ENCODE assay signal across 20 cellular contexts in genomic region chr10:43846968-43847367, GRCh38.
DNase-seq lines count a peak whose midpoint lies in the region; ATAC-seq and TF ChIP-seq lines count a peak whose summit lies in the region.
"Had no signal": no experiment of that assay in that cellular context is flagged by ENCODE, and none has a peak within 500 bp of the region (broad histone marks: within the 10 kb centered on the region; RNA-seq: fewer than 3 reads in every experiment).

No MANE protein-coding gene starts in this region.

- TF ChIP-seq CTCF in CD8-positive, alpha-beta T cell (IDR thresholded peaks at IDR 0.05): no peak
- TF ChIP-seq CTCF in VCaP (conservative IDR thresholded peaks at IDR 0.05) (no peak), gastrocnemius medialis (IDR thresholded peaks at IDR 0.05 in 4 of 5, conservative IDR thresholded peaks at IDR 0.05 in 1 of 5) (no peak)

- no peak overlapping the region for H3K4me3 ChIP-seq in CD8-positive, alpha-beta T cell (ENCODE audit: low read depth, low read length)
- no peak overlapping the region for H3K4me3 ChIP-seq in gastrocnemius medialis
- H3K4me3 ChIP-seq: HAP-1, lung had no signal

- H3K36me3 ChIP-seq in CD8-positive, alpha-beta T cell (ENCODE audit: insufficient read depth, low read length): no peaks in the 10 kb centered on the region
- H3K36me3 ChIP-seq in gastrocnemius medialis: no peaks in the 10 kb centered on the region
- H3K36me3 ChIP-seq: HAP-1 had no signal

- no peak overlapping the region for H3K27ac ChIP-seq in CD8-positive, alpha-beta T cell (ENCODE audit: low read depth, low read length)
- peak overlapping the region; percentile 57 for H3K27ac ChIP-seq in VCaP
- H3K27ac ChIP-seq in gastrocnemius medialis: peak overlapping the region; percentile 29 to 72 (median 47)

- CTCF ChIA-PET in CD8-positive, alpha-beta T cell (lab: Charles Lee): interaction anchor here (1.2 to 1.3 kb wide), 2 partner anchors 20 to 157 kb away, joined by 3 to 4 read pairs; no protein-coding TSS in a partner anchor

- H3K4me1 Mint-ChIP-seq in CD8-positive, alpha-beta T cell (ENCODE audit: low read depth): peaks cover 24% of the 10 kb centered on the region

- intact Hi-C loops in CD8-positive, alpha-beta T cell (cut with DNase I, micrococcal nuclease): no loop called here
- intact Hi-C loops in left cardiac atrium (cut with DNase I): no loop called here
- intact Hi-C loops in gastrocnemius medialis (cut with DNase I; ENCODE audit: low total_unique reads): loop anchor here (5.0 kb wide), 1 partner anchor 155 kb away; no protein-coding TSS in a partner anchor

- H3K27me3 ChIP-seq in CD8-positive, alpha-beta T cell (ENCODE audit: insufficient read depth, low read length): no peaks in the 10 kb centered on the region
- H3K27me3 ChIP-seq in gastrocnemius medialis: no peaks in the 10 kb centered on the region

- peaks cover 12% of the 10 kb centered on the region for H3K4me1 ChIP-seq in CD8-positive, alpha-beta T cell (ENCODE audit: insufficient read depth, low read length)
- H3K4me1 ChIP-seq in gastrocnemius medialis: no peaks in the 10 kb centered on the region
- H3K4me1 ChIP-seq: HAP-1 had no signal

- no peak for ATAC-seq in CD8-positive, alpha-beta T cell
- peak; percentile 22 to 28 for ATAC-seq in left cardiac atrium
- ATAC-seq in gastrocnemius medialis: peak; percentile 25 to 43
- ATAC-seq in HG02884 (IDR thresholded peaks at IDR 0.05; ENCODE audit: unreplicated experiment): no peak

- no peaks in the 10 kb centered on the region for H3K36me3 Mint-ChIP-seq in CD8-positive, alpha-beta T cell
- H3K36me3 Mint-ChIP-seq: activated CD8-positive, alpha-beta memory T cell treated with anti-CD3 and anti-CD28 coated beads, Interleukin-2, amount 10 ng/mL, durations not matched to agents 7 days and 5 days; activated naive CD4-positive, alpha-beta T cell treated with anti-CD3 and anti-CD28 coated beads, Interleukin-2, amount 10 ng/mL, durations not matched to agents 7 days and 5 days had no signal

- DNase-seq in CD8-positive, alpha-beta T cell: no peak
- DNase-seq in left cardiac atrium (no peak), gastrocnemius medialis (no peak), OCI-M2 (lab: John Stamatoyannopoulos, UW; ENCODE audit: unreplicated experiment) (no peak)
- no peak for DNase-seq in activated effector memory CD4-positive, alpha-beta T cell treated with anti-CD3 and anti-CD28 coated beads, Interleukin-2, amount 50 U/mL, for 16 hours
- DNase-seq: cerebellar nuclear complex, DMS 273 treated with DMSO at 0.1 percent for 48 hours, foreskin melanocyte, NCI-H1105, NCI-H2029, NCI-H226, NCI-H774, SK-N-SH had no signal

- H3K4me3 Mint-ChIP-seq in CD8-positive, alpha-beta T cell: no peak overlapping the region

- no peaks in the 10 kb centered on the region for H3K27me3 Mint-ChIP-seq in CD8-positive, alpha-beta T cell (ENCODE audit: low read depth)
- H3K27me3 Mint-ChIP-seq: activated CD8-positive, alpha-beta memory T cell treated with anti-CD3 and anti-CD28 coated beads, Interleukin-2, amount 10 ng/mL, durations not matched to agents 7 days and 5 days had no signal

- in situ Hi-C loops in gastrocnemius medialis (cut with MboI; ENCODE audit: low sequenced_read_pairs in 4 of 4): no loop called here

- peak overlapping the region; percentile 62 for H3K27ac Mint-ChIP-seq in CD8-positive, alpha-beta T cell
- H3K27ac Mint-ChIP-seq: activated CD8-positive, alpha-beta memory T cell treated with anti-CD3 and anti-CD28 coated beads, Interleukin-2, amount 10 ng/mL, durations not matched to agents 7 days and 5 days had no signal

- POLR2A ChIA-PET in CD8-positive, alpha-beta T cell (lab: Charles Lee): interaction anchor here (0.6 kb wide), 1 partner anchor 1477 kb away, joined by 3 read pairs; no protein-coding TSS in a partner anchor

- no peaks in the 10 kb centered on the region for H3K9me3 Mint-ChIP-seq in CD8-positive, alpha-beta T cell
- H3K9me3 Mint-ChIP-seq: activated naive CD4-positive, alpha-beta T cell treated with anti-CD3 and anti-CD28 coated beads, Interleukin-2, amount 10 ng/mL, durations not matched to agents 7 days and 5 days; activated T-cell treated with anti-CD3 and anti-CD28 coated beads, Interleukin-2, amount 50 U/mL, for 72 hours had no signal

- no peak for TF ChIP-seq POLR2A in gastrocnemius medialis (IDR thresholded peaks at IDR 0.05)

- no peaks in the 10 kb centered on the region for H3K9me3 ChIP-seq in CD8-positive, alpha-beta T cell (ENCODE audit: low read length)
- no peaks in the 10 kb centered on the region for H3K9me3 ChIP-seq in gastrocnemius medialis
- H3K9me3 ChIP-seq: HAP-1, SK-N-SH had no signal

Comparison
In these comparisons a context has a peak if more than half of its experiments do, and no peak if none do; other contexts are left out.
1. ATAC-seq: peak in left cardiac atrium (2 of 2) and gastrocnemius medialis (2 of 2); none in CD8-positive, alpha-beta T cell (single experiment) and HG02884 (single experiment).